Comparison of ENCODE assay signal across 8 cellular contexts in the genomic region with DNA sequence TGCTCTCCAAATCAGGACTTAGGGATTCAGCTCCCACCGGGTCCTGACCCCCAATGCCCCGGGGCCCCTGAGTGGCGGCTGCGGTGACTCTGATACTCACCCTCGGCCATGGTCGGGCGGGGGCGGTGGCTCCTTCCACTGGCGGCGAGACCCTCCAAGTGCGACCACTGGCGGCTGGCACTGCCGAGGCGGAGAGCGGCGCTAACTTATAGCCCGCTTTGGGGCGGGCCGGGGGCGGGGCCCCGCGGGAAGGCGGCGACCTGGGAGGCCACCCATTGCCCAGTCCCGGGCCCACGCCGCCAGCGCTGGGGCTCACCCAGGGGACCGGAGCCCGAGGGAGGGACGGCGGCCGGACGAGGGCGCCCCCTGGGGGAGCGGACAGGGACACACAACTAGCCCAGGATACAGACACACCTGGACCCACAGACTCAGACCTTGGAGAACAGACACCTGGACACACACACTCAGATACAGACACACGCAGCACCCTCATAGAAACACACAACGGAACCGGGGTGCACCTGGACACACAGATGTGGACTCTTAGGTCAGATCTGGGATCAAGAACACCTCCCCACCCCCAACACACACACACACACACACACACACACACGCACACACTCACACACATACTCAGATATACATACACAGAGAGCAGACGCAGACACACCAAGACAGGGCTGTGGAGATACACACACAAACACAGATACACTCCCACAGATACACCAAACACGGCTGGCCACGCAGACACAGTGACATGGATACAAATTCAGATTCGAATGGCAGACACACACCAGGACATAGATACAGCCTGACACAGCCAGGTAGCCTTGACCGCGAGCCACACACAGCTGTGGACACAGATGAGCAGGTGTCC. TPM values are rescaled to one million over a fixed set of nuclear protein-coding genes. Genes with fewer than 3 reads are reported as not detected.
DNase-seq lines count a peak whose midpoint lies in the region; ATAC-seq and TF ChIP-seq lines count a peak whose summit lies in the region.

A gene (minus strand): TSS at position 182 of the 877 bp plus-strand sequence. CDS start 72 bp downstream, at position 110.

- peak; percentile 22 to 29 for TF ChIP-seq POLR2A in gastroesophageal sphincter (IDR thresholded peaks at IDR 0.05)

- H3K9me3 Mint-ChIP-seq in activated T-helper 2 cell treated with anti-CD3 and anti-CD28 coated beads, Interferon-gamma antibody, Interleukin-2, Interleukin-4, amounts not matched to agents 10 μg/mL and 5 μg/mL and 100 μg/mL, durations not matched to agents 14 hours and 24 hours and 36 hours: no peaks in the 10 kb centered on the region

- no peak within 1 kb of the TSS for H3K4me3 Mint-ChIP-seq in activated T-helper 2 cell treated with anti-CD3 and anti-CD28 coated beads, Interferon-gamma antibody, Interleukin-2, Interleukin-4, amounts not matched to agents 10 μg/mL and 5 μg/mL and 100 μg/mL, durations not matched to agents 14 hours and 24 hours and 36 hours (ENCODE audit: low read depth)

- no peaks in the 10 kb centered on the region for H3K9me2 ChIP-seq in PC-3 (replicated peaks; ENCODE audit: low read length)

- H3K4me3 ChIP-seq in PC-3 (ENCODE audit: low read length) (peak within 1 kb of the TSS; percentile 79), gastroesophageal sphincter (peak within 1 kb of the TSS; percentile 62 to 71), osteoblast (ENCODE audit: insufficient read depth, low read length) (peak within 1 kb of the TSS; percentile 77)

- H3K27me3 ChIP-seq in PC-3 (ENCODE audit: low read length) (no peaks in the 10 kb centered on the region), gastroesophageal sphincter (no peaks in the 10 kb centered on the region), osteoblast (ENCODE audit: insufficient read depth, low read length) (no peaks in the 10 kb centered on the region)

- DNase-seq in NCI-H345 (lab: John Stamatoyannopoulos, UW): peak; percentile 26
- no peak for DNase-seq in NCI-H345 treated with DMSO at 0.1 percent for 48 hours (lab: John Stamatoyannopoulos, UW; ENCODE audit: unreplicated experiment)
- peak; percentile 91 for DNase-seq in PC-3
- peak; percentile 32 for DNase-seq in activated T-helper 2 cell treated with anti-CD3 and anti-CD28 coated beads, Interferon-gamma antibody, Interleukin-2, Interleukin-4, amounts not matched to agents 10 μg/mL and 5 μg/mL and 100 μg/mL, durations not matched to agents 14 hours and 24 hours and 36 hours (ENCODE audit: low spot score)
- DNase-seq in osteoblast (ENCODE audit: insufficient read length, low spot score, missing footprints): peak; percentile 93

- no peak within 1 kb of the TSS for H3K27ac Mint-ChIP-seq in activated T-helper 2 cell treated with anti-CD3 and anti-CD28 coated beads, Interferon-gamma antibody, Interleukin-2, Interleukin-4, amounts not matched to agents 10 μg/mL and 5 μg/mL and 100 μg/mL, durations not matched to agents 14 hours and 24 hours and 36 hours

- peak within 1 kb of the TSS; percentile 72 for H3K27ac ChIP-seq in PC-3 (ENCODE audit: low read length)
- H3K27ac ChIP-seq in gastroesophageal sphincter: peak within 1 kb of the TSS; percentile 65 to 88 (median 85)
- H3K27ac ChIP-seq in osteoblast (ENCODE audit: low read depth, low read length): peak within 1 kb of the TSS; percentile 92

- peaks cover 73% of the 10 kb centered on the region for H3K4me1 ChIP-seq in PC-3 (ENCODE audit: insufficient read depth, low read length)
- H3K4me1 ChIP-seq in gastroesophageal sphincter: peaks cover 0 to 84% (median 7%) of the 10 kb centered on the region in 3 donors
- H3K4me1 ChIP-seq in osteoblast (ENCODE audit: insufficient read depth, low read length): peaks cover 63% of the 10 kb centered on the region

- H3K27me3 Mint-ChIP-seq in activated T-helper 2 cell treated with anti-CD3 and anti-CD28 coated beads, Interferon-gamma antibody, Interleukin-2, Interleukin-4, amounts not matched to agents 10 μg/mL and 5 μg/mL and 100 μg/mL, durations not matched to agents 14 hours and 24 hours and 36 hours (ENCODE audit: low read depth): peaks cover 18% of the 10 kb centered on the region

- H3K4me1 Mint-ChIP-seq in activated T-helper 2 cell treated with anti-CD3 and anti-CD28 coated beads, Interferon-gamma antibody, Interleukin-2, Interleukin-4, amounts not matched to agents 10 μg/mL and 5 μg/mL and 100 μg/mL, durations not matched to agents 14 hours and 24 hours and 36 hours (ENCODE audit: low read depth): peaks cover 11% of the 10 kb centered on the region

- POLR2A ChIA-PET in PC-3 (lab: Charles Lee; ENCODE audit: unreplicated experiment): no interaction called here

- H3K9me3 ChIP-seq in PC-3 (ENCODE audit: low read length): no peaks in the 10 kb centered on the region
- no peaks in the 10 kb centered on the region for H3K9me3 ChIP-seq in gastroesophageal sphincter
- H3K9me3 ChIP-seq in osteoblast (ENCODE audit: low read depth, low read length): no peaks in the 10 kb centered on the region

- no peak for TF ChIP-seq EP300 in gastroesophageal sphincter (IDR thresholded peaks at IDR 0.05)

- peaks cover 10% of the 10 kb centered on the region for H3F3A ChIP-seq in PC-3 (ENCODE audit: low read length, unreplicated experiment)

- CTCF ChIA-PET in PC-3 (lab: Charles Lee): no interaction called here

- intact Hi-C loops in PC-3 (cut with micrococcal nuclease): loop anchor here (1.0 to 5.0 kb wide), 4 partner anchors 53 to 263 kb away; a partner anchor contains a TSS
- intact Hi-C loops in activated T-helper 2 cell treated with anti-CD3 and anti-CD28 coated beads, Interferon-gamma antibody, Interleukin-2, Interleukin-4, amounts not matched to agents 10 μg/mL and 5 μg/mL and 100 μg/mL, durations not matched to agents 14 hours and 24 hours and 36 hours (cut with micrococcal nuclease): loop anchor here (1.0 kb wide), 4 partner anchors 31 to 108 kb away; no protein-coding TSS in a partner anchor

- H2AFZ ChIP-seq in PC-3 (ENCODE audit: low read length) (peak within 1 kb of the TSS; percentile 69), osteoblast (ENCODE audit: low read length) (no peak within 1 kb of the TSS)

- TF ChIP-seq CTCF in PC-3 (conservative IDR thresholded peaks at IDR 0.05; ENCODE audit: low read depth, low read length): peak; percentile 87
- TF ChIP-seq CTCF in gastroesophageal sphincter (IDR thresholded peaks at IDR 0.05): peak in 3 of 4 experiments; percentile 95 to 96 (median 95)
- peak; percentile 65 for TF ChIP-seq CTCF in osteoblast (IDR thresholded peaks at IDR 0.05; ENCODE audit: extremely low read depth, low read depth, low read length)

- BruUV-seq in PC-3 (replicated peaks; lab: Mats Ljungman, UMichigan): no TSS peak

- H3K36me3 Mint-ChIP-seq in activated T-helper 2 cell treated with anti-CD3 and anti-CD28 coated beads, Interferon-gamma antibody, Interleukin-2, Interleukin-4, amounts not matched to agents 10 μg/mL and 5 μg/mL and 100 μg/mL, durations not matched to agents 14 hours and 24 hours and 36 hours (ENCODE audit: low read depth): no peaks in the 10 kb centered on the region

- ATAC-seq in HG03196 (IDR thresholded peaks at IDR 0.05; ENCODE audit: unreplicated experiment) (peak; percentile 65), PC-3 (peak; percentile 81), gastroesophageal sphincter (peak; percentile 78), HG02623 (IDR thresholded peaks at IDR 0.05; ENCODE audit: unreplicated experiment) (no peak)

- H3K4me2 ChIP-seq in PC-3 (ENCODE audit: low read length) (peak within 1 kb of the TSS; percentile 99), osteoblast (ENCODE audit: insufficient read depth, low read length) (peak within 1 kb of the TSS; percentile 96)

- H3K79me2 ChIP-seq in PC-3 (ENCODE audit: low read length) (peaks cover 49% of the 10 kb centered on the region), osteoblast (ENCODE audit: insufficient read depth, low read length) (peaks cover 29% of the 10 kb centered on the region)

- peak within 1 kb of the TSS; percentile 73 for H3K9ac ChIP-seq in PC-3 (ENCODE audit: low read length)

- H3K36me3 ChIP-seq in PC-3 (ENCODE audit: low read depth, low read length): peaks cover 14% of the 10 kb centered on the region
- peaks cover 0 to 11% of the 10 kb centered on the region in 2 donors for H3K36me3 ChIP-seq in gastroesophageal sphincter
- H3K36me3 ChIP-seq in osteoblast (ENCODE audit: insufficient read depth, low read length): peaks cover 21% of the 10 kb centered on the region

- 80 to 93% methylated on average over 1 to 2 of the region's 46 CpGs for WGBS in gastroesophageal sphincter (ENCODE audit: low coverage in 1 of 2), 2 donors

- H4K20me1 ChIP-seq in PC-3 (ENCODE audit: low read length) (no peaks in the 10 kb centered on the region), osteoblast (ENCODE audit: insufficient read depth, low read length) (peaks cover 7% of the 10 kb centered on the region)

RNA-seq across cellular contexts. Expression of the gene that starts here (rescaled TPM):
- total RNA-seq in PC-3 (2014; rRNA removed): 583 and 773 TPM in 2 replicates
- not detected in 2 replicates for total RNA-seq in activated T-helper 2 cell treated with anti-CD3 and anti-CD28 coated beads, Interferon-gamma antibody, Interleukin-2, Interleukin-4, amounts not matched to agents 10 μg/mL and 5 μg/mL and 100 μg/mL, durations not matched to agents 14 hours and 24 hours and 36 hours
- total RNA-seq in gastroesophageal sphincter: 100 to 1,000 TPM; 163 to 385 (median 188) TPM
- 78.2 and 137 TPM in 2 replicates for total RNA-seq in osteoblast

Comparison
In these comparisons a context has a peak if more than half of its experiments do, and no peak if none do; other contexts are left out.
1. RNA of the gene that starts here (total RNA-seq): 583 to 773 TPM in PC-3, 163 to 385 TPM in gastroesophageal sphincter and 78.2 to 137 TPM in osteoblast; not detected in activated T-helper 2 cell treated with anti-CD3 and anti-CD28 coated beads, Interferon-gamma antibody, Interleukin-2, Interleukin-4, amounts not matched to agents 10 μg/mL and 5 μg/mL and 100 μg/mL, durations not matched to agents 14 hours and 24 hours and 36 hours; every median in the first group is over 10 times any median in the second.
2. Peak in DNase-seq in activated T-helper 2 cell treated with anti-CD3 and anti-CD28 coated beads, Interferon-gamma antibody, Interleukin-2, Interleukin-4, amounts not matched to agents 10 μg/mL and 5 μg/mL and 100 μg/mL, durations not matched to agents 14 hours and 24 hours and 36 hours; RNA of the gene not detected or under 1 TPM.
3. Peak in every context shown above with its lines, with median percentiles within 50 percentile points of each other: H3K27ac ChIP-seq, H3K4me3 ChIP-seq and CTCF ChIP-seq.